In the genomic region with DNA sequence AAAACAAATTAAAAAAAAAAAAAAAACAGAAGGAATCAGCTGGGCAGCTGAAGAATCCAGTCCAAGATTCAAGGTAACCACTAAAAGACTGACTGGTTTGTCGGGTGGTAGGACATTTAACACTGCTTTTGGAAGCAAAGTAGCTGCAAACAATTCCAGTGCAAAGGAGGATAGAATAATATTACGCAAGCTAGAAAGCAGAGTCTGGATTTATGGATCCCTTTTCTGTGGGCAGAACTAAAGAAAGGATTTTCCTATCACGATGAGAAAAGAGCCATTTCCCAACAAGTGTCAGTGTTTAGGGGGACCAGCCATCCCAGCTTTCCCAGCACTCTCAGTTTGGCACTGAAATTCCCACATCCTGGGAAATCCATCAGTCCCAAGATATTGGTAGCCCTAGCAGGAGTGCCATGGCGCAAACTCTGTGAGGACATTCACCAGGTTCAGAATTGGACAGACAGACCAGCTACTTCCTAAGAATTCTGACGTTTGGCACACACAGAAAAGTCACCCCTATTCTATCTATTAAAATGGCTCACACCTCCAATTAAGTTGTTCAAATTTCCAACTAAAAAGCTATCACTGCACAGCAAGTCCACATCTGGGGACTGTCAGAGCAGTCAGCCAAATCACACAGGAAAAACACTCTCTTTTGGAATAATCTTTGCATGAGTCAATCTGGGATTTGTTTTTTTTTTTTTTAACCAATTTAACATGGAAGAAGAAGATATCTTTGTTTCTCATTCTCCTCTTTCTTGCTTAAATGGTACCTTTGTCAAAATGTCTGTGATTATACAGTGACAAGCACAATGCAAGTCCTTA, we compare ENCODE assay signal across 23 cellular contexts.
DNase-seq lines count a peak whose midpoint lies in the region; ATAC-seq, FAIRE-seq and TF ChIP-seq lines count a peak whose summit lies in the region.
"Had no signal": no experiment of that assay in that cellular context is flagged by ENCODE, and none has a peak within 500 bp of the region (broad histone marks: within the 10 kb centered on the region; RNA-seq: fewer than 3 reads in every experiment).

No MANE protein-coding gene starts in this region.

- no peaks in the 10 kb centered on the region for H3K9me3 ChIP-seq in right lobe of liver

- peaks cover 7% of the 10 kb centered on the region for H3K36me3 Mint-ChIP-seq in osteocyte (ENCODE audit: unreplicated experiment)

- no peaks in the 10 kb centered on the region for H3K27me3 ChIP-seq in right lobe of liver
- H3K27me3 ChIP-seq: BLaER1, cardiac muscle cell, foreskin keratinocyte, stomach had no signal

- FAIRE-seq in HTR-8/SVneo (lab: Jason Lieb, UNC), result no peak
- FAIRE-seq: A204.1, keratinocyte had no signal

- 77% methylated on average over 5 of the region's 5 CpGs for WGBS in right lobe of liver (ENCODE audit: insufficient coverage, low coverage, low lambda C conversion rate, missing lambda C conversion rate)

- no peaks in the 10 kb centered on the region for H3K36me3 ChIP-seq in right lobe of liver
- H3K36me3 ChIP-seq: BLaER1, cardiac muscle cell, stomach had no signal

- H3K27ac ChIP-seq in right lobe of liver, result no peak overlapping the region
- H3K27ac ChIP-seq: BLaER1, cardiac muscle cell, foreskin keratinocyte had no signal

- peaks cover 0 to 10% (median 0%) of the 10 kb centered on the region in 4 donors for H3K4me1 ChIP-seq in right lobe of liver
- H3K4me1 ChIP-seq: foreskin keratinocyte, stomach had no signal

- H3K27ac Mint-ChIP-seq in osteocyte (ENCODE audit: unreplicated experiment), result peak overlapping the region; percentile 38
- H3K27ac Mint-ChIP-seq: progenitor cell of endocrine pancreas had no signal

- H3K4me3 ChIP-seq in AG10803 (ENCODE audit: low read length) (no peak overlapping the region), fibroblast of the aortic adventitia (ENCODE audit: low read depth, low read length) (no peak overlapping the region), right lobe of liver (no peak overlapping the region)
- H3K4me3 ChIP-seq: BLaER1, cardiac muscle cell, lung, stomach had no signal

- H3K9me3 Mint-ChIP-seq in osteocyte (ENCODE audit: unreplicated experiment), result peaks cover 15% of the 10 kb centered on the region

- DNase-seq in AG10803 (ENCODE audit: low read depth), result peak; percentile 47
- peak; percentile 81 for DNase-seq in RPMI7951 (ENCODE audit: low read depth)
- peak; percentile 14 for DNase-seq in fibroblast of the aortic adventitia (ENCODE audit: low read depth)
- no peak for DNase-seq in osteocyte (ENCODE audit: extremely low spot score, unreplicated experiment)
- DNase-seq in right lobe of liver, result no peak
- DNase-seq in NCI-H446 (lab: John Stamatoyannopoulos, UW), result no peak
- no peak for DNase-seq in D341Med (ENCODE audit: low spot score)
- no peak for DNase-seq in HTR-8/SVneo (ENCODE audit: insufficient read length, low spot score)
- DNase-seq: activated T-cell treated with anti-CD3 and anti-CD28 coated beads, Interleukin-2, amount 50 U/mL, for 1 hour; foreskin keratinocyte; GOT3; KG1; NCI-H1694 treated with DMSO at 0.1 percent for 48 hours; SHP77 treated with DMSO at 0.1 percent for 48 hours; stomach; T-helper 1 cell had no signal

- no peaks in the 10 kb centered on the region for H3K27me3 Mint-ChIP-seq in osteocyte (ENCODE audit: unreplicated experiment)
- H3K27me3 Mint-ChIP-seq: progenitor cell of endocrine pancreas had no signal

- H3K4me1 Mint-ChIP-seq in osteocyte (ENCODE audit: unreplicated experiment), result peaks cover 39% of the 10 kb centered on the region
- H3K4me1 Mint-ChIP-seq: neural crest cell had no signal

- intact Hi-C loops in right lobe of liver (cut with DNase I), result no loop called here

- no peak for TF ChIP-seq CTCF in AG10803 (conservative IDR thresholded peaks at IDR 0.05; ENCODE audit: low read length)
- no peak for TF ChIP-seq CTCF in fibroblast of the aortic adventitia (IDR thresholded peaks at IDR 0.05; ENCODE audit: insufficient read depth, low read length)
- TF ChIP-seq CTCF in osteocyte (IDR thresholded peaks at IDR 0.05), result no peak
- no peak for TF ChIP-seq CTCF in right lobe of liver (IDR thresholded peaks at IDR 0.05)

- H3K4me3 Mint-ChIP-seq in osteocyte (ENCODE audit: unreplicated experiment), result no peak overlapping the region
- H3K4me3 Mint-ChIP-seq: neural crest cell had no signal

- TF ChIP-seq POLR2A in right lobe of liver (IDR thresholded peaks at IDR 0.05), result no peak

- no peak for ATAC-seq in right lobe of liver
- ATAC-seq: foreskin keratinocyte had no signal

Comparison
In these comparisons a context has a peak if more than half of its experiments do, and no peak if none do; other contexts are left out.
1. DNase-seq: peak in AG10803 (single experiment), RPMI7951 (single experiment) and fibroblast of the aortic adventitia (single experiment); none in osteocyte (single experiment), right lobe of liver (0 of 3), NCI-H446 (0 of 2), D341Med (single experiment) and HTR-8/SVneo (single experiment).